ENCODE assay signal across 29 cellular contexts in genomic region chr20:57696401-57696961, GRCh38. TPM values are rescaled to one million over a fixed set of nuclear protein-coding genes. Genes with fewer than 3 reads are reported as not detected.
DNase-seq lines count a peak whose midpoint lies in the region; ATAC-seq and TF ChIP-seq lines count a peak whose summit lies in the region.
"Had no signal": no experiment of that assay in that cellular context is flagged by ENCODE, and none has a peak within 500 bp of the region (broad histone marks: within the 10 kb centered on the region; RNA-seq: fewer than 3 reads in every experiment).

No MANE protein-coding gene starts in this region.

- peaks cover 93% of the 10 kb centered on the region for H3K4me1 ChIP-seq in mammary epithelial cell (ENCODE audit: insufficient read depth, low read length)
- H3K4me1 ChIP-seq in SJCRH30: peaks cover 36% of the 10 kb centered on the region

- dilution Hi-C loops in mammary epithelial cell (cut with HindIII; ENCODE audit: low sequenced_read_pairs): no loop called here

- H3K4me3 Mint-ChIP-seq in MCF 10A (ENCODE audit: unreplicated experiment) (no peak overlapping the region), naive B cell (peak overlapping the region in 5 of 8 donors; percentile 36 to 97 (median 50))
- H3K4me3 Mint-ChIP-seq: activated CD4-positive, alpha-beta T cell treated with anti-CD3 and anti-CD28 coated beads for 36 hours; neural crest cell; T-helper 17 cell had no signal

- H3K4me1 Mint-ChIP-seq in MCF 10A (ENCODE audit: insufficient read depth, unreplicated experiment): peaks cover 46% of the 10 kb centered on the region
- peaks cover 80 to 100% (median 99%) of the 10 kb centered on the region in 3 donors for H3K4me1 Mint-ChIP-seq in naive B cell

- no peaks in the 10 kb centered on the region for H3K9me3 Mint-ChIP-seq in MCF 10A (ENCODE audit: unreplicated experiment)
- H3K9me3 Mint-ChIP-seq in naive B cell: no peaks in the 10 kb centered on the region
- H3K9me3 Mint-ChIP-seq: neural crest cell had no signal

- H3K27ac Mint-ChIP-seq in MCF 10A (ENCODE audit: low read depth, unreplicated experiment) (peak overlapping the region; percentile 27), naive B cell (peak overlapping the region in 5 of 6 donors; percentile 54 to 99 (median 63))
- H3K27ac Mint-ChIP-seq: activated CD4-positive, alpha-beta T cell treated with anti-CD3 and anti-CD28 coated beads for 36 hours; T-helper 17 cell had no signal

- H3K27me3 Mint-ChIP-seq in MCF 10A (ENCODE audit: insufficient read depth, unreplicated experiment): no peaks in the 10 kb centered on the region
- H3K27me3 Mint-ChIP-seq in naive B cell: no peaks in the 10 kb centered on the region
- H3K27me3 Mint-ChIP-seq: activated CD4-positive, alpha-beta T cell treated with anti-CD3 and anti-CD28 coated beads for 36 hours had no signal

- no peak overlapping the region for H3K4me2 ChIP-seq in mammary epithelial cell (ENCODE audit: insufficient read depth, low read depth, low read length)

- H3K36me3 ChIP-seq in mammary epithelial cell (ENCODE audit: insufficient read depth, low read length) (peaks cover 8% of the 10 kb centered on the region), SJCRH30 (peaks cover 4% of the 10 kb centered on the region; the same call in 1 of the 2 replicates)
- H3K36me3 ChIP-seq: adrenal gland, gastrocnemius medialis, Peyer's patch, sigmoid colon, stomach, transverse colon had no signal

- H3K9me3 ChIP-seq in mammary epithelial cell (replicated peaks; ENCODE audit: insufficient read depth, low read length) (no peaks in the 10 kb centered on the region), SJCRH30 (replicated peaks) (no peaks in the 10 kb centered on the region)
- H3K9me3 ChIP-seq: adrenal gland, gastrocnemius medialis, mucosa of descending colon, Peyer's patch, sigmoid colon, stomach, transverse colon had no signal

- BruUV-seq in MCF 10A (replicated peaks; lab: Mats Ljungman, UMichigan): no TSS peak
- BruUV-seq in mammary epithelial cell (replicated peaks; lab: Mats Ljungman, UMichigan): no TSS peak

- ATAC-seq in naive B cell (ENCODE audit: low read depth in 2 of 2) (no peak), GM21619 (IDR thresholded peaks at IDR 0.05; ENCODE audit: unreplicated experiment) (no peak)
- ATAC-seq: activated CD4-positive, alpha-beta T cell treated with anti-CD3 and anti-CD28 coated beads for 36 hours; gastrocnemius medialis; HCT116; mucosa of descending colon; T-helper 17 cell had no signal

- no peak for TF ChIP-seq POLR2A in lower leg skin (IDR thresholded peaks at IDR 0.05)

- peaks cover 85% of the 10 kb centered on the region for H3K79me2 ChIP-seq in mammary epithelial cell (ENCODE audit: insufficient read depth, low read length)

- intact Hi-C loops in MCF 10A (cut with micrococcal nuclease): loop anchor here (5.0 to 10.0 kb wide), 3 partner anchors 39 to 296 kb away; no protein-coding TSS in a partner anchor
- intact Hi-C loops in mammary epithelial cell (cut with micrococcal nuclease): loop anchor here (10.0 kb wide), 1 partner anchor 302 kb away; the partner anchor contains the start of gene RBM38
- intact Hi-C loops in lower leg skin (cut with DNase I; ENCODE audit: low total_unique reads): loop anchor here (5.0 kb wide), 1 partner anchor 251 kb away; no protein-coding TSS in a partner anchor

- in situ Hi-C loops in mammary epithelial cell (cut with MboI; ENCODE audit: low sequenced_read_pairs in 2 of 2): no loop called here

- H3K27ac ChIP-seq in mammary epithelial cell (ENCODE audit: insufficient read depth, low read depth, low read length) (no peak overlapping the region), SJCRH30 (peak overlapping the region; percentile 38)
- H3K27ac ChIP-seq: gastrocnemius medialis, sigmoid colon, transverse colon had no signal

- TF ChIP-seq CTCF in MCF 10A (IDR thresholded peaks at IDR 0.05; ENCODE audit: unreplicated experiment): no peak
- TF ChIP-seq CTCF in mammary epithelial cell (conservative IDR thresholded peaks at IDR 0.05 in 1 of 2, IDR thresholded peaks at IDR 0.05 in 1 of 2; ENCODE audit: extremely low read depth in 1 of 2, insufficient read depth in 1 of 2, low read depth in 1 of 2, low read length in 2 of 2): no peak
- no peak for TF ChIP-seq CTCF in lower leg skin (IDR thresholded peaks at IDR 0.05)

- no peaks in the 10 kb centered on the region for H3K27me3 ChIP-seq in mammary epithelial cell (ENCODE audit: insufficient read depth, low read length)
- no peaks in the 10 kb centered on the region for H3K27me3 ChIP-seq in SJCRH30
- H3K27me3 ChIP-seq: adrenal gland, gastrocnemius medialis, Peyer's patch, sigmoid colon, stomach, transverse colon had no signal

- H2AFZ ChIP-seq in mammary epithelial cell (ENCODE audit: low read depth, low read length): no peak overlapping the region

- H3K9ac ChIP-seq in mammary epithelial cell (ENCODE audit: insufficient read depth, low read length): no peak overlapping the region

- H3K4me3 ChIP-seq in mammary epithelial cell (replicated peaks in 1 of 3; ENCODE audit: insufficient read depth in 1 of 3, low read depth in 2 of 3, low read length in 3 of 3): no peak overlapping the region
- H3K4me3 ChIP-seq in SJCRH30: no peak overlapping the region
- H3K4me3 ChIP-seq in lower leg skin (ENCODE audit: low read depth, poor library complexity, severe bottlenecking): no peak overlapping the region
- H3K4me3 ChIP-seq: adrenal gland, coronary artery, gastrocnemius medialis, mucosa of descending colon, Peyer's patch, sigmoid colon, stomach, transverse colon had no signal

- POLR2A ChIA-PET in MCF 10A (lab: Yijun Ruan, JAX): interaction anchor here (0.6 to 9.3 kb wide), 8 partner anchors 13 to 384 kb away, joined by 3 to 185 read pairs (median 3); partner anchors contain the start of genes PMEPA1 and RBM38

- CTCF ChIA-PET in MCF 10A (lab: Yijun Ruan, JAX): interaction anchor here (0.6 to 2.4 kb wide), 3 partner anchors 54 to 483 kb away, joined by 3 to 13 read pairs (median 10); no protein-coding TSS in a partner anchor
- CTCF ChIA-PET in mammary epithelial cell (lab: Charles Lee; ENCODE audit: low non-redundant PET): no interaction called here

- peaks cover 4% of the 10 kb centered on the region for H3K36me3 Mint-ChIP-seq in MCF 10A (ENCODE audit: insufficient read depth, unreplicated experiment)
- H3K36me3 Mint-ChIP-seq in naive B cell: no peaks in the 10 kb centered on the region

- H4K20me1 ChIP-seq in mammary epithelial cell (ENCODE audit: insufficient read depth, low read length): no peaks in the 10 kb centered on the region

- no peak for DNase-seq in MCF 10A (ENCODE audit: unreplicated experiment)
- no peak for DNase-seq in mammary epithelial cell
- DNase-seq in SJCRH30: peak; percentile 84 to 93
- no peak for DNase-seq in naive B cell
- DNase-seq in NCI-H510A (lab: John Stamatoyannopoulos, UW): no peak
- DNase-seq in lower leg skin (ENCODE audit: low spot score in 2 of 2): no peak
- no peak for DNase-seq in SIG-M5 (lab: John Stamatoyannopoulos, UW)
- DNase-seq: ACHN; activated CD4-positive, alpha-beta T cell treated with anti-CD3 and anti-CD28 coated beads for 36 hours; activated T-cell treated with anti-CD3 and anti-CD28 coated beads, Interleukin-2, amount 50 U/mL, for 1 hour; adrenal gland; C1 segment of cervical spinal cord; gastrocnemius medialis; mucosa of descending colon; NCI-H1048; NCI-H1930; NCI-H446 treated with DMSO at 0.1 percent for 48 hours; NK-92 treated with Interleukin-12 subunit alpha and Interleukin-12 subunit beta, amount 100 ng/mL, for 24 hours; Peyer's patch; posterior cingulate gyrus; sigmoid colon; stimulated activated CD4-positive, alpha-beta T cell treated with anti-CD3 and anti-CD28 coated beads, Interleukin-15, amount 100 ng/mL, for 24 hours; stomach; T-helper 17 cell; transverse colon had no signal

- over 99% methylated on average over 12 of the region's 12 CpGs for WGBS in mammary epithelial cell (ENCODE audit: low coverage, missing lambda C conversion rate)
- 88 to 95% methylated on average over 12 of the region's 12 CpGs for WGBS in lower leg skin, 2 donors

RNA-seq across cellular contexts. Expression of gene PMEPA1, which starts 13.3 kb away (rescaled TPM):
- total RNA-seq in MCF 10A (2022) (60.6 and 68.5 TPM in 2 replicates), mammary epithelial cell (100 to 1,000 TPM; 100 to 108 TPM), lower leg skin (10 to 100 TPM in 3 of 4 donors, 1 to 10 TPM in 1; 4.3 to 22.1 (median 11.8) TPM)
- polyA plus RNA-seq in mammary epithelial cell (67.5 TPM), naive B cell (ENCODE audit: low read depth in 6 of 6) (10 to 100 TPM in 5 of 6 donors, 1 to 10 TPM in 1; 7.6 to 18.7 (median 12.5) TPM)
- 51.3 TPM for polyA minus RNA-seq in mammary epithelial cell
- 15.0 and 15.4 TPM in 2 replicates for total RNA-seq in SJCRH30 (2014; rRNA removed; shearing (Covaris generic))

Comparison
In these comparisons a context has a peak if more than half of its experiments do, and no peak if none do; other contexts are left out.
1. DNase-seq: peak in SJCRH30 (2 of 2); none in MCF 10A (single experiment), mammary epithelial cell (single experiment), naive B cell (single experiment), NCI-H510A (single experiment), lower leg skin (0 of 2) and SIG-M5 (single experiment).